Comparison of ENCODE assay signal across 8 cellular contexts in the genomic region with DNA sequence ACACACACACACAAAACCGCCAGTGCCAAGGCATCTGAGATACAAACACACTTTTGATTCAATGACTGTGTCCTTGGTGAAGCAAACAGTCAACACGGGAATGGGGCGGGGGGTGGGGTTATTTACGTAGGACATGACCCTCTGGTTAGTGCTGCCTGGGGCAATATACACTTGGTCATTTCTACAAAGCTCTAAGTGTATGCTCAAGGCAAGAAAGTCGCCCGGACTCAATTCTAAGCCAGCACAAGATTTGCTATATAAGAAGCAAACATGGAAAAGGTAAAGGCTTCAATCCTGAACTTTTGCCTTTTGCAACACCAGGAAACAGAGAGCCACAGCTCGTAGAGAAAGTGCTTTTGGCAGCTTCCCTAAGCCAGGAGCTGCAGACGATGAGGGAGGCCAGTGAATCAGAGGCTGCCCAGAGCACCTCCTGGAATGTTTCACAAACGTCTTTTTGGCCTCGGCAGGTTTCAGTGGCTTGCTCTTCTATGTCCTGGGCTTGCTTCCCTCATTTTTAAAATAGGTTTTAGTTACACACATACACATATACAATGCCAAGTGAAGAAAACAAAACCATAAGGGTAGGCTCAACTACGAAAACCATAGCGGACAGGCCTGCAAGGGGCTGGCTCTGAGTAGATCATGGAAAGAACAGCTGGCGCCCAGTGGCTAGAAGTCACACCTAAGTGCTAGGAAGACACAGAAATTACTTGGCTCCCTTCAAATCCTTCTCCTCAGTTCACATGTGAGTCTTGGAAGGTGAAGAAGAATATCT.
DNase-seq lines count a peak whose midpoint lies in the region; ATAC-seq and TF ChIP-seq lines count a peak whose summit lies in the region.

No MANE protein-coding gene starts in this region.

- peak overlapping the region; percentile 57 for H3K9ac ChIP-seq in PC-3 (ENCODE audit: low read length)
- no peak overlapping the region for H3K9ac ChIP-seq in MM.1S (ENCODE audit: low read length)

- H3K4me3 ChIP-seq in AG04450 (ENCODE audit: low read depth, low read length) (peak overlapping the region; percentile 23), PC-3 (ENCODE audit: low read length) (peak overlapping the region; percentile 3; the same call in 1 of the 2 replicates), MM.1S (ENCODE audit: low read length) (no peak overlapping the region)

- intact Hi-C loops in PC-3 (cut with micrococcal nuclease) = no loop called here

- peak overlapping the region; percentile 89 for H3K27ac ChIP-seq in AG04450 (ENCODE audit: low read depth, low read length)
- peak overlapping the region; percentile 88 for H3K27ac ChIP-seq in PC-3 (ENCODE audit: low read length)
- no peak overlapping the region for H3K27ac ChIP-seq in MM.1S (ENCODE audit: low read length)

- CTCF ChIA-PET in AG04450 (lab: Charles Lee) (interaction anchor here (0.5 to 2.7 kb wide), 2 partner anchors 21 to 32 kb away, joined by 4 to 16 read pairs; no protein-coding TSS in a partner anchor), PC-3 (lab: Charles Lee) (no interaction called here)

- ATAC-seq in PC-3 = peak; percentile 70
- peak; percentile 41 for ATAC-seq in esophagus mucosa
- no peak for ATAC-seq in GM18519 (IDR thresholded peaks at IDR 0.05; ENCODE audit: low FRiP score, unreplicated experiment)
- no peak for ATAC-seq in HG03432 (IDR thresholded peaks at IDR 0.05; ENCODE audit: unreplicated experiment)

- DNase-seq in AG04450 (ENCODE audit: low read depth, low spot score) (peak; percentile 77), PC-3 (peak; percentile 72), mucosa of gallbladder (ENCODE audit: low spot score) (peak; percentile 73), MM.1S (no peak)
- no peak for DNase-seq in stimulated activated naive CD4-positive, alpha-beta T cell (lab: John Stamatoyannopoulos, UW)

- H4K20me1 ChIP-seq in PC-3 (ENCODE audit: low read length) (no peaks in the 10 kb centered on the region), MM.1S (ENCODE audit: insufficient read depth, low read length) (no peaks in the 10 kb centered on the region)

- H3K36me3 ChIP-seq in PC-3 (ENCODE audit: low read depth, low read length) (peaks cover 29% of the 10 kb centered on the region), MM.1S (replicated peaks; ENCODE audit: insufficient read depth, low read length) (no peaks in the 10 kb centered on the region)

- H3K4me2 ChIP-seq in PC-3 (ENCODE audit: low read length) (peak overlapping the region; percentile 36), MM.1S (ENCODE audit: low read depth, low read length) (no peak overlapping the region)

- TF ChIP-seq CTCF in AG04450 (IDR thresholded peaks at IDR 0.05; ENCODE audit: low read depth, low read length) (no peak), PC-3 (conservative IDR thresholded peaks at IDR 0.05; ENCODE audit: low read depth, low read length) (no peak), MM.1S (IDR thresholded peaks at IDR 0.05; ENCODE audit: low read length) (no peak)

- no peaks in the 10 kb centered on the region for H3K9me2 ChIP-seq in PC-3 (replicated peaks; ENCODE audit: low read length)
- no peaks in the 10 kb centered on the region for H3K9me2 ChIP-seq in MM.1S (replicated peaks; ENCODE audit: insufficient read depth, low read length)

- no peaks in the 10 kb centered on the region for H3F3A ChIP-seq in PC-3 (ENCODE audit: low read length, unreplicated experiment)
- H3F3A ChIP-seq in MM.1S (ENCODE audit: insufficient read depth, low read length) = no peaks in the 10 kb centered on the region

- H3K27me3 ChIP-seq in AG04450 (ENCODE audit: control insufficient read depth, insufficient read depth, low read length) (no peaks in the 10 kb centered on the region), PC-3 (ENCODE audit: low read length) (no peaks in the 10 kb centered on the region), MM.1S (replicated peaks; ENCODE audit: insufficient read depth, low read length) (no peaks in the 10 kb centered on the region)

- POLR2A ChIA-PET in AG04450 (lab: Yijun Ruan, JAX) = interaction anchor here (0.8 to 2.0 kb wide), 5 partner anchors 12 to 110 kb away, joined by 3 to 15 read pairs (median 3); a partner anchor contains a TSS
- POLR2A ChIA-PET in PC-3 (lab: Charles Lee; ENCODE audit: unreplicated experiment) = interaction anchor here (0.5 kb wide), 1 partner anchor 33 kb away, joined by 12 read pairs; no protein-coding TSS in a partner anchor

- H3K9me3 ChIP-seq in AG04450 (ENCODE audit: control insufficient read depth, insufficient read depth, low read length) = no peaks in the 10 kb centered on the region
- no peaks in the 10 kb centered on the region for H3K9me3 ChIP-seq in PC-3 (ENCODE audit: low read length)
- no peaks in the 10 kb centered on the region for H3K9me3 ChIP-seq in MM.1S (replicated peaks; ENCODE audit: insufficient read depth, low read length)

- BruUV-seq in PC-3 (replicated peaks; lab: Mats Ljungman, UMichigan) = no TSS peak

- peaks cover 22% of the 10 kb centered on the region for H3K4me1 ChIP-seq in PC-3 (ENCODE audit: insufficient read depth, low read length)
- no peaks in the 10 kb centered on the region for H3K4me1 ChIP-seq in MM.1S (ENCODE audit: low read length)

- H3K79me2 ChIP-seq in PC-3 (ENCODE audit: low read length) (peaks cover 52% of the 10 kb centered on the region), MM.1S (ENCODE audit: low read length) (no peaks in the 10 kb centered on the region)

- H2AFZ ChIP-seq in PC-3 (ENCODE audit: low read length) = no peak overlapping the region
- no peak overlapping the region for H2AFZ ChIP-seq in MM.1S (ENCODE audit: low read length)

Comparison
In these comparisons a context has a peak if more than half of its experiments do, and no peak if none do; other contexts are left out.
1. DNase-seq: peak in AG04450 (single experiment), PC-3 (single experiment) and mucosa of gallbladder (single experiment); none in stimulated activated naive CD4-positive, alpha-beta T cell (0 of 6) and MM.1S (single experiment).
2. ATAC-seq: peak in PC-3 (single experiment) and esophagus mucosa (single experiment); none in GM18519 (single experiment) and HG03432 (single experiment).